ENCODE assay signal across 15 cellular contexts in the genomic region with DNA sequence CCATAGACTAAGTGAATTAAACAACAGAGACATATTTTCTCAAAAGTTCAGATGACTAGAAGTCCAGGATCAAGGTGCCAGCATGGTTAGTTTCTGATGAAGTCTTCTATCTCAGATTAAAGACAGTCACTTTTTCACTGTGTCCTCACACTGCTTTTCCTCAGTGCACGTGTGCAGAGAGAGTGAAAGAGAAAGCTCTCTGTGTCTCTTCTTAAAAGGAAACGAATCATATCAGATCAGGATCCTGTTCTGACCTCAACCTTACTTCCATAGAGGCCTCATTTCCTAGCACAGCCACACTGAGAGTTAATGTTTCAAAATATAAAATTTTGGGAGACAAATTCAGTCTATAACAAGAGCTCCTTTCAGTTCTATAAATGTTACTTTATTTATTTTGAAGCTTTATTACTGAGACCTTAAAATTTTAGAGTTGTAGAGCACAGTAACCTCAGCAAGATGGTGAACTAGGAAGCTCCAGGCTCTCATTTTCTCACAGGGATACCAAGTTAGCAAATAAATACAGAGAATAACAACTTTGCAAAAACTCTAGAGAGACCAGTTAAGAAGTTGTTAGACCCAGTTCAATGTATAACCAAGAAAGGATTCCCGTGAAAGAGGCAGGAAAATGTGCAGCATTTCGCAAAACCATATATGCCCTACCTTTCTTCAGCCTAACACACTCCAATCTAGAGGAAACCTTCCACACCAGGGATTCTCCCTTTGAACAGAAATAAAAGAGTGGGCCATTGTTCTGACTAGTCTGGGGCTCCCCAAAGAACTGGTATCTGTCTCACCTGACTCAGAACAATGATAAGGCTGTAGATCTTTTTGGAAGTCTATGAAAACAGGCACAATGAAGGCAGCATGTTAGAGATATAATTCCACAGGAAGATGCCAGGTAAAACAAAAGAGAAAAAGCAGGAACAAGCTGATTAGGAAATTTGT.
A peak's percentile ranks its signal among the peaks of the same experiment; 100 is the strongest.
DNase-seq lines count a peak whose midpoint lies in the region; ATAC-seq and TF ChIP-seq lines count a peak whose summit lies in the region.
"Had no signal": no experiment of that assay in that cellular context is flagged by ENCODE, and none has a peak within 500 bp of the region (broad histone marks: within the 10 kb centered on the region; RNA-seq: fewer than 3 reads in every experiment).

No MANE protein-coding gene starts in this region.

- H3K36me3 ChIP-seq in heart left ventricle (no peaks in the 10 kb centered on the region), BE2C (no peaks in the 10 kb centered on the region)
- H3K36me3 ChIP-seq: prostate gland had no signal

- intact Hi-C loops in sciatic nerve (cut with DNase I) (no loop called here), heart left ventricle (cut with DNase I) (no loop called here)

- no peaks in the 10 kb centered on the region for H3K27me3 Mint-ChIP-seq in type B pancreatic cell
- H3K27me3 Mint-ChIP-seq: CD4-positive, alpha-beta memory T cell had no signal

- H3K9me3 Mint-ChIP-seq in type B pancreatic cell: no peaks in the 10 kb centered on the region

- peak; percentile 6 for DNase-seq in NAMALWA (ENCODE audit: low spot score)
- DNase-seq in sciatic nerve (ENCODE audit: low spot score): no peak
- DNase-seq in heart left ventricle: no peak
- no peak for DNase-seq in type B pancreatic cell (ENCODE audit: extremely low spot score, unreplicated experiment)
- DNase-seq in BE2C: no peak
- DNase-seq: CD4-positive, alpha-beta memory T cell; dorsolateral prefrontal cortex; NCI-H1417 treated with DMSO at 0.1 percent for 48 hours; NK-92 treated with Interleukin-12 subunit alpha and Interleukin-12 subunit beta, amount 100 ng/mL, for 24 hours had no signal

- H3K4me1 ChIP-seq in heart left ventricle (no peaks in the 10 kb centered on the region), BE2C (no peaks in the 10 kb centered on the region)
- H3K4me1 ChIP-seq: prostate gland had no signal

- TF ChIP-seq CTCF in heart left ventricle (IDR thresholded peaks at IDR 0.05): no peak
- no peak for TF ChIP-seq CTCF in type B pancreatic cell (conservative IDR thresholded peaks at IDR 0.05)
- no peak for TF ChIP-seq CTCF in BE2C (IDR thresholded peaks at IDR 0.05; ENCODE audit: low read depth, low read length)

- ATAC-seq in GM18502 (IDR thresholded peaks at IDR 0.05; ENCODE audit: poor library complexity, unreplicated experiment): peak; percentile 98
- ATAC-seq in GM19467 (IDR thresholded peaks at IDR 0.05; ENCODE audit: unreplicated experiment): peak; percentile 98
- peak; percentile 89 for ATAC-seq in HG02943 (IDR thresholded peaks at IDR 0.05; ENCODE audit: low read depth, unreplicated experiment)
- no peak for ATAC-seq in sciatic nerve
- ATAC-seq in heart left ventricle: no peak

- H3K27ac Mint-ChIP-seq in type B pancreatic cell: no peak overlapping the region
- H3K27ac Mint-ChIP-seq: CD4-positive, alpha-beta memory T cell; T-helper 1 cell treated with Interleukin-12 subunit alpha and Interleukin-12 subunit beta and Interleukin-4 antibody, amounts not matched to agents 30 μg/mL and 1 μg/mL, for 36 hours had no signal

- 56 to 68% (median 62%) methylated on average over 4 of the region's 4 CpGs for WGBS in heart left ventricle, 4 donors

- TF ChIP-seq POLR2A in heart left ventricle (IDR thresholded peaks at IDR 0.05): no peak

- H3K4me3 ChIP-seq in heart left ventricle (no peak overlapping the region), BE2C (ENCODE audit: low read depth, low read length) (no peak overlapping the region)
- H3K4me3 ChIP-seq: dorsolateral prefrontal cortex, lung, prostate gland had no signal

- H3K36me3 Mint-ChIP-seq in type B pancreatic cell: no peaks in the 10 kb centered on the region
- H3K36me3 Mint-ChIP-seq: CD4-positive, alpha-beta memory T cell had no signal

- H3K9me3 ChIP-seq in heart left ventricle (peaks cover 0 to 27% (median 12%) of the 10 kb centered on the region in 12 donors), BE2C (no peaks in the 10 kb centered on the region)
- H3K9me3 ChIP-seq: prostate gland had no signal

- no peaks in the 10 kb centered on the region for H3K27me3 ChIP-seq in heart left ventricle
- no peaks in the 10 kb centered on the region for H3K27me3 ChIP-seq in BE2C
- H3K27me3 ChIP-seq: dorsolateral prefrontal cortex had no signal

- H3K27ac ChIP-seq in heart left ventricle: no peak overlapping the region
- H3K27ac ChIP-seq: dorsolateral prefrontal cortex, prostate gland had no signal

- H3K4me1 Mint-ChIP-seq in type B pancreatic cell (ENCODE audit: unreplicated experiment): no peaks in the 10 kb centered on the region
- H3K4me1 Mint-ChIP-seq: CD4-positive, alpha-beta memory T cell had no signal

- H3K4me3 Mint-ChIP-seq in type B pancreatic cell: no peak overlapping the region
- H3K4me3 Mint-ChIP-seq: CD4-positive, alpha-beta memory T cell; T-helper 1 cell treated with Interleukin-12 subunit alpha and Interleukin-12 subunit beta and Interleukin-4 antibody, amounts not matched to agents 30 μg/mL and 1 μg/mL, for 36 hours had no signal

Comparison
In these comparisons a context has a peak if more than half of its experiments do, and no peak if none do; other contexts are left out.
1. ATAC-seq: peak in GM18502 (single experiment), GM19467 (single experiment) and HG02943 (single experiment); none in sciatic nerve (single experiment) and heart left ventricle (0 of 4).